ENCODE assay signal across 1 cellular context in the genomic region with DNA sequence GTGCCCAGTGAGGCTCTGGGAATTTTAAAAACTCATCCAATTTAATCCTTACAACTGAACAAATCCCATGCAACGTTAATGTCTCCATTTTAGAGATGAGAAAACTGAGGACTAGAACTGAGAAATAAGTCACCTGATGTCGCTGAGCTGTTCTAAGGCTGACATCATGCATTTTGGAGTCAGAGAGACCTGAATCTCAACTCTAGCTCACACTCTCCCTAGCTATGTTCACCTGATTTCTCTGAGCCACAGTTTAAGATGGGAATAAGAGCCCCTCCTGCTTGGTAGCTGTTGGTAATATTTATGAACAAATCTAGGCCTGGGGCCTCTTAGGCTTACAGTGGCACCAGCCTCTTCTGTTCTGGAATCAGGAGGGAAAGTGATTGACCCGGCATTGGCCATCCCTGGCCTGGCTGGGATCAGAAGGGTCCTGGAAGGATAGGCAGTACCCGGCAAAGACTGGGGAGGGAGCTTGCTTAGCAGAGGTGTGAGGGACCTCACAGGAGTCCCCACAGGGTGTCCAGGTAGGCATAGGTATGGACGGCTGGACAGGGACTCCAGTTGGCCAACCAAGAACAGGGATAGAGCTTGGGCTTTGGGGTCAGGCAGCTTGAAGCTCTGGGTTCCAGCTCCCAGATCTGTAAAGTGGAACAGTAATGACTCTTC.
TF ChIP-seq lines count a peak whose summit lies in the region.

No MANE protein-coding gene starts in this region.

TF ChIP-seq in GM23338, 12 proteins besides CTCF, POLR2A, EP300 and RAD21 (continued from another document):
- TF ChIP-seq, protein P1, sequence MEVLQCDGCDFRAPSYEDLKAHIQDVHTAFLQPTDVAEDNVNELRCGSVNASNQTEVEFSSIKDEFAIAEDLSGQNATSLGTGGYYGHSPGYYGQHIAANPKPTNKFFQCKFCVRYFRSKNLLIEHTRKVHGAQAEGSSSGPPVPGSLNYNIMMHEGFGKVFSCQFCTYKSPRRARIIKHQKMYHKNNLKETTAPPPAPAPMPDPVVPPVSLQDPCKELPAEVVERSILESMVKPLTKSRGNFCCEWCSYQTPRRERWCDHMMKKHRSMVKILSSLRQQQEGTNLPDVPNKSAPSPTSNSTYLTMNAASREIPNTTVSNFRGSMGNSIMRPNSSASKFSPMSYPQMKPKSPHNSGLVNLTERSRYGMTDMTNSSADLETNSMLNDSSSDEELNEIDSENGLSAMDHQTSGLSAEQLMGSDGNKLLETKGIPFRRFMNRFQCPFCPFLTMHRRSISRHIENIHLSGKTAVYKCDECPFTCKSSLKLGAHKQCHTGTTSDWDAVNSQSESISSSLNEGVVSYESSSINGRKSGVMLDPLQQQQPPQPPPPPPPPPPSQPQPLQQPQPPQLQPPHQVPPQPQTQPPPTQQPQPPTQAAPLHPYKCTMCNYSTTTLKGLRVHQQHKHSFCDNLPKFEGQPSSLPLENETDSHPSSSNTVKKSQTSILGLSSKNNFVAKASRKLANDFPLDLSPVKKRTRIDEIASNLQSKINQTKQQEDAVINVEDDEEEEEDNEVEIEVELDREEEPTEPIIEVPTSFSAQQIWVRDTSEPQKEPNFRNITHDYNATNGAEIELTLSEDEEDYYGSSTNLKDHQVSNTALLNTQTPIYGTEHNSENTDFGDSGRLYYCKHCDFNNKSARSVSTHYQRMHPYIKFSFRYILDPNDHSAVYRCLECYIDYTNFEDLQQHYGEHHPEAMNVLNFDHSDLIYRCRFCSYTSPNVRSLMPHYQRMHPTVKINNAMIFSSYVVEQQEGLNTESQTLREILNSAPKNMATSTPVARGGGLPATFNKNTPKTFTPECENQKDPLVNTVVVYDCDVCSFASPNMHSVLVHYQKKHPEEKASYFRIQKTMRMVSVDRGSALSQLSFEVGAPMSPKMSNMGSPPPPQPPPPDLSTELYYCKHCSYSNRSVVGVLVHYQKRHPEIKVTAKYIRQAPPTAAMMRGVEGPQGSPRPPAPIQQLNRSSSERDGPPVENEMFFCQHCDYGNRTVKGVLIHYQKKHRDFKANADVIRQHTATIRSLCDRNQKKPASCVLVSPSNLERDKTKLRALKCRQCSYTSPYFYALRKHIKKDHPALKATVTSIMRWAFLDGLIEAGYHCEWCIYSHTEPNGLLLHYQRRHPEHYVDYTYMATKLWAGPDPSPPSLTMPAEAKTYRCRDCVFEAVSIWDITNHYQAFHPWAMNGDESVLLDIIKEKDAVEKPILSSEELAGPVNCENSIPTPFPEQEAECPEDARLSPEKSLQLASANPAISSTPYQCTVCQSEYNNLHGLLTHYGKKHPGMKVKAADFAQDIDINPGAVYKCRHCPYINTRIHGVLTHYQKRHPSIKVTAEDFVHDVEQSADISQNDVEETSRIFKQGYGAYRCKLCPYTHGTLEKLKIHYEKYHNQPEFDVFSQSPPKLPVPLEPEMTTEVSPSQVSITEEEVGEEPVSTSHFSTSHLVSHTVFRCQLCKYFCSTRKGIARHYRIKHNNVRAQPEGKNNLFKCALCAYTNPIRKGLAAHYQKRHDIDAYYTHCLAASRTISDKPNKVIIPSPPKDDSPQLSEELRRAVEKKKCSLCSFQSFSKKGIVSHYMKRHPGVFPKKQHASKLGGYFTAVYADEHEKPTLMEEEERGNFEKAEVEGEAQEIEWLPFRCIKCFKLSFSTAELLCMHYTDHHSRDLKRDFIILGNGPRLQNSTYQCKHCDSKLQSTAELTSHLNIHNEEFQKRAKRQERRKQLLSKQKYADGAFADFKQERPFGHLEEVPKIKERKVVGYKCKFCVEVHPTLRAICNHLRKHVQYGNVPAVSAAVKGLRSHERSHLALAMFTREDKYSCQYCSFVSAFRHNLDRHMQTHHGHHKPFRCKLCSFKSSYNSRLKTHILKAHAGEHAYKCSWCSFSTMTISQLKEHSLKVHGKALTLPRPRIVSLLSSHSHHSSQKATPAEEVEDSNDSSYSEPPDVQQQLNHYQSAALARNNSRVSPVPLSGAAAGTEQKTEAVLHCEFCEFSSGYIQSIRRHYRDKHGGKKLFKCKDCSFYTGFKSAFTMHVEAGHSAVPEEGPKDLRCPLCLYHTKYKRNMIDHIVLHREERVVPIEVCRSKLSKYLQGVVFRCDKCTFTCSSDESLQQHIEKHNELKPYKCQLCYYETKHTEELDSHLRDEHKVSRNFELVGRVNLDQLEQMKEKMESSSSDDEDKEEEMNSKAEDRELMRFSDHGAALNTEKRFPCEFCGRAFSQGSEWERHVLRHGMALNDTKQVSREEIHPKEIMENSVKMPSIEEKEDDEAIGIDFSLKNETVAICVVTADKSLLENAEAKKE (CRISPR knock-in tag; IDR thresholded peaks at IDR 0.05), result no peak
- TF ChIP-seq ZNF114 (CRISPR knock-in tag; IDR thresholded peaks at IDR 0.05), result no peak
